ENCODE assay signal across 1 cellular context in genomic region chr4:6673191-6673659, GRCh38.
A peak's percentile ranks its signal among the peaks of the same experiment; 100 is the strongest.
TF ChIP-seq lines count a peak whose summit lies in the region.

No MANE protein-coding gene starts in this region.

TF ChIP-seq in SK-N-SH, 30 proteins besides CTCF, POLR2A, EP300 and RAD21:
- TF ChIP-seq POLR2AphosphoS5 (IDR thresholded peaks at IDR 0.05; ENCODE audit: low read depth, low read length) (0 out of 2 replicates have a peak, but pooled peaks have one; percentile 56), TAF1 (IDR thresholded peaks at IDR 0.05; ENCODE audit: borderline replicate concordance, low read depth, low read length) (0 out of 2 replicates have a peak, but pooled peaks have one; percentile 12)
